Comparison of ENCODE assay signal across 8 cellular contexts in genomic region chr6:41780623-41781301, GRCh38. TPM values are rescaled to one million over a fixed set of nuclear protein-coding genes. Genes with fewer than 3 reads are reported as not detected.
A peak's percentile ranks its signal among the peaks of the same experiment; 100 is the strongest.
DNase-seq lines count a peak whose midpoint lies in the region; ATAC-seq and TF ChIP-seq lines count a peak whose summit lies in the region.

Gene PRICKLE4 (plus strand): TSS chr6:41780782. CDS start chr6:41783474, 2,692 bp downstream.

- intact Hi-C loops in vagina (cut with DNase I), result loop anchor here (2.0 kb wide), 1 partner anchor 264 kb away; no protein-coding TSS in a partner anchor

- H3K36me3 Mint-ChIP-seq in stimulated activated naive CD8-positive, alpha-beta T cell treated with anti-CD3 and anti-CD28 coated beads, Interleukin-15, Interleukin-2, amounts not matched to agents 100 ng/mL and 50 ng/mL, for 24 hours (ENCODE audit: low read depth), result no peaks in the 10 kb centered on the region
- peaks cover 23% of the 10 kb centered on the region for H3K36me3 Mint-ChIP-seq in endothelial cell (ENCODE audit: low read depth, unreplicated experiment)

- no peaks in the 10 kb centered on the region for H3K9me3 Mint-ChIP-seq in stimulated activated naive CD8-positive, alpha-beta T cell treated with anti-CD3 and anti-CD28 coated beads, Interleukin-15, Interleukin-2, amounts not matched to agents 100 ng/mL and 50 ng/mL, for 24 hours
- H3K9me3 Mint-ChIP-seq in endothelial cell (ENCODE audit: unreplicated experiment), result no peaks in the 10 kb centered on the region

- ATAC-seq in stimulated activated naive CD8-positive, alpha-beta T cell treated with anti-CD3 and anti-CD28 coated beads, Interleukin-15, Interleukin-2, amounts not matched to agents 100 U/mL and 50 U/mL, for 24 hours, result no peak
- ATAC-seq in HG03457 (IDR thresholded peaks at IDR 0.05; ENCODE audit: unreplicated experiment), result no peak

- H3K4me1 ChIP-seq in SJCRH30 (peaks cover 5% of the 10 kb centered on the region; the same call in 1 of the 2 replicates), vagina (peaks cover 44% of the 10 kb centered on the region)

- no peaks in the 10 kb centered on the region for H3K27me3 ChIP-seq in SJCRH30
- no peaks in the 10 kb centered on the region for H3K27me3 ChIP-seq in vagina

- TF ChIP-seq POLR2A in vagina (IDR thresholded peaks at IDR 0.05), result no peak

- TF ChIP-seq CTCF in endothelial cell (IDR thresholded peaks at IDR 0.05; ENCODE audit: unreplicated experiment) (no peak), vagina (IDR thresholded peaks at IDR 0.05) (no peak)

- peaks cover 4% of the 10 kb centered on the region for H3K27me3 Mint-ChIP-seq in stimulated activated naive CD8-positive, alpha-beta T cell treated with anti-CD3 and anti-CD28 coated beads, Interleukin-15, Interleukin-2, amounts not matched to agents 100 ng/mL and 50 ng/mL, for 24 hours
- H3K27me3 Mint-ChIP-seq in endothelial cell (ENCODE audit: unreplicated experiment), result peaks cover 5% of the 10 kb centered on the region

- H3K4me3 ChIP-seq in SJCRH30 (peak within 1 kb of the TSS; percentile 64), vagina (peak within 1 kb of the TSS; percentile 83 to 89)

- H3K9me3 ChIP-seq in SJCRH30 (replicated peaks) (no peaks in the 10 kb centered on the region), vagina (no peaks in the 10 kb centered on the region)

- H3K4me3 Mint-ChIP-seq in stimulated activated naive CD8-positive, alpha-beta T cell treated with anti-CD3 and anti-CD28 coated beads, Interleukin-15, Interleukin-2, amounts not matched to agents 100 ng/mL and 50 ng/mL, for 24 hours, result peak within 1 kb of the TSS; percentile 87
- H3K4me3 Mint-ChIP-seq in endothelial cell (ENCODE audit: unreplicated experiment), result peak within 1 kb of the TSS; percentile 97

- peak within 1 kb of the TSS; percentile 76 for H3K27ac Mint-ChIP-seq in stimulated activated naive CD8-positive, alpha-beta T cell treated with anti-CD3 and anti-CD28 coated beads, Interleukin-15, Interleukin-2, amounts not matched to agents 100 ng/mL and 50 ng/mL, for 24 hours
- peak within 1 kb of the TSS; percentile 92 for H3K27ac Mint-ChIP-seq in endothelial cell (ENCODE audit: unreplicated experiment)

- H3K4me1 Mint-ChIP-seq in stimulated activated naive CD8-positive, alpha-beta T cell treated with anti-CD3 and anti-CD28 coated beads, Interleukin-15, Interleukin-2, amounts not matched to agents 100 ng/mL and 50 ng/mL, for 24 hours (ENCODE audit: low read depth), result peaks cover 22% of the 10 kb centered on the region
- peaks cover 46% of the 10 kb centered on the region for H3K4me1 Mint-ChIP-seq in endothelial cell (ENCODE audit: unreplicated experiment)

- H3K27ac ChIP-seq in SJCRH30 (no peak within 1 kb of the TSS), vagina (peak within 1 kb of the TSS; percentile 94)

- DNase-seq in stimulated activated naive CD8-positive, alpha-beta T cell treated with anti-CD3 and anti-CD28 coated beads, Interleukin-15, Interleukin-2, amounts not matched to agents 100 U/mL and 50 U/mL, for 24 hours, result no peak
- peak; percentile 21 to 46 for DNase-seq in SJCRH30
- peak; percentile 62 for DNase-seq in endothelial cell (ENCODE audit: low spot score)
- peak; percentile 76 for DNase-seq in mucosa of gallbladder (ENCODE audit: low spot score)
- no peak for DNase-seq in vagina (ENCODE audit: extremely low spot score in 2 of 2)
- no peak for DNase-seq in mesenteric fat pad (ENCODE audit: low spot score)

- H3K36me3 ChIP-seq in SJCRH30 (no peaks in the 10 kb centered on the region), vagina (peaks cover 0 to 8% of the 10 kb centered on the region in 2 donors)

RNA-seq across cellular contexts. Expression of gene PRICKLE4, which starts in this region (rescaled TPM):
- 0.28 TPM in 1 of 2 replicates, not detected in the other for total RNA-seq in SJCRH30 (2014; rRNA removed; shearing (Covaris generic))
- total RNA-seq in endothelial cell (ENCODE audit: unreplicated experiment), result 20.7 TPM
- total RNA-seq in mucosa of gallbladder, result 13.1 TPM
- 10.1 TPM for total RNA-seq in vagina
- total RNA-seq in mesenteric fat pad, result 2.0 TPM

Comparison
In these comparisons a context has a peak if more than half of its experiments do, and no peak if none do; other contexts are left out.
1. Peak in DNase-seq and H3K4me3 ChIP-seq in SJCRH30; RNA of the gene not detected or under 1 TPM.
2. DNase-seq: peak in endothelial cell (single experiment) and mucosa of gallbladder (single experiment); none in stimulated activated naive CD8-positive, alpha-beta T cell treated with anti-CD3 and anti-CD28 coated beads, Interleukin-15, Interleukin-2, amounts not matched to agents 100 U/mL and 50 U/mL, for 24 hours (single experiment), vagina (0 of 2) and mesenteric fat pad (single experiment).